In genomic region chr15:92882697-92883642, GRCh38 we compare ENCODE assay signal across 1 cellular context.
TF ChIP-seq lines count a peak whose summit lies in the region.

No MANE protein-coding gene starts in this region.

TF ChIP-seq in HepG2, 621 proteins besides CTCF, POLR2A, EP300 and RAD21 (continued from another document and continues in another):
- TF ChIP-seq ZSCAN5A (CRISPR knock-in tag; IDR thresholded peaks at IDR 0.05; ENCODE audit: borderline replicate concordance), result no peak
- TF ChIP-seq ZNF562 (CRISPR knock-in tag; IDR thresholded peaks at IDR 0.05; ENCODE audit: borderline replicate concordance), result no peak
- TF ChIP-seq NFE2 (CRISPR knock-in tag; IDR thresholded peaks at IDR 0.05), result no peak
- TF ChIP-seq ZNF737 (CRISPR knock-in tag; IDR thresholded peaks at IDR 0.05; ENCODE audit: borderline replicate concordance), result no peak
- TF ChIP-seq ATM (IDR thresholded peaks at IDR 0.05; ENCODE audit: borderline replicate concordance), result no peak
- TF ChIP-seq ZNF510 (CRISPR knock-in tag; IDR thresholded peaks at IDR 0.05; ENCODE audit: low read depth), result no peak
- TF ChIP-seq ZNF550 (CRISPR knock-in tag; IDR thresholded peaks at IDR 0.05; ENCODE audit: borderline replicate concordance), result no peak
- TF ChIP-seq, protein P1, sequence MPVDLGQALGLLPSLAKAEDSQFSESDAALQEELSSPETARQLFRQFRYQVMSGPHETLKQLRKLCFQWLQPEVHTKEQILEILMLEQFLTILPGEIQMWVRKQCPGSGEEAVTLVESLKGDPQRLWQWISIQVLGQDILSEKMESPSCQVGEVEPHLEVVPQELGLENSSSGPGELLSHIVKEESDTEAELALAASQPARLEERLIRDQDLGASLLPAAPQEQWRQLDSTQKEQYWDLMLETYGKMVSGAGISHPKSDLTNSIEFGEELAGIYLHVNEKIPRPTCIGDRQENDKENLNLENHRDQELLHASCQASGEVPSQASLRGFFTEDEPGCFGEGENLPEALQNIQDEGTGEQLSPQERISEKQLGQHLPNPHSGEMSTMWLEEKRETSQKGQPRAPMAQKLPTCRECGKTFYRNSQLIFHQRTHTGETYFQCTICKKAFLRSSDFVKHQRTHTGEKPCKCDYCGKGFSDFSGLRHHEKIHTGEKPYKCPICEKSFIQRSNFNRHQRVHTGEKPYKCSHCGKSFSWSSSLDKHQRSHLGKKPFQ (CRISPR knock-in tag; IDR thresholded peaks at IDR 0.05; ENCODE audit: insufficient replicate concordance), result no peak
- TF ChIP-seq TBX2 (CRISPR knock-in tag; IDR thresholded peaks at IDR 0.05; ENCODE audit: borderline replicate concordance), result no peak
- 0 out of 2 replicates have a peak, but pooled peaks have one; percentile 43 for TF ChIP-seq CENPT (CRISPR knock-in tag; IDR thresholded peaks at IDR 0.05; ENCODE audit: low read depth)
- no peak for TF ChIP-seq ZNF24 (IDR thresholded peaks at IDR 0.05)
- TF ChIP-seq HOXA3 (CRISPR knock-in tag; IDR thresholded peaks at IDR 0.05), result peak; percentile 85
- TF ChIP-seq ZNF354B (CRISPR knock-in tag; IDR thresholded peaks at IDR 0.05), result no peak
- TF ChIP-seq, protein P2, sequence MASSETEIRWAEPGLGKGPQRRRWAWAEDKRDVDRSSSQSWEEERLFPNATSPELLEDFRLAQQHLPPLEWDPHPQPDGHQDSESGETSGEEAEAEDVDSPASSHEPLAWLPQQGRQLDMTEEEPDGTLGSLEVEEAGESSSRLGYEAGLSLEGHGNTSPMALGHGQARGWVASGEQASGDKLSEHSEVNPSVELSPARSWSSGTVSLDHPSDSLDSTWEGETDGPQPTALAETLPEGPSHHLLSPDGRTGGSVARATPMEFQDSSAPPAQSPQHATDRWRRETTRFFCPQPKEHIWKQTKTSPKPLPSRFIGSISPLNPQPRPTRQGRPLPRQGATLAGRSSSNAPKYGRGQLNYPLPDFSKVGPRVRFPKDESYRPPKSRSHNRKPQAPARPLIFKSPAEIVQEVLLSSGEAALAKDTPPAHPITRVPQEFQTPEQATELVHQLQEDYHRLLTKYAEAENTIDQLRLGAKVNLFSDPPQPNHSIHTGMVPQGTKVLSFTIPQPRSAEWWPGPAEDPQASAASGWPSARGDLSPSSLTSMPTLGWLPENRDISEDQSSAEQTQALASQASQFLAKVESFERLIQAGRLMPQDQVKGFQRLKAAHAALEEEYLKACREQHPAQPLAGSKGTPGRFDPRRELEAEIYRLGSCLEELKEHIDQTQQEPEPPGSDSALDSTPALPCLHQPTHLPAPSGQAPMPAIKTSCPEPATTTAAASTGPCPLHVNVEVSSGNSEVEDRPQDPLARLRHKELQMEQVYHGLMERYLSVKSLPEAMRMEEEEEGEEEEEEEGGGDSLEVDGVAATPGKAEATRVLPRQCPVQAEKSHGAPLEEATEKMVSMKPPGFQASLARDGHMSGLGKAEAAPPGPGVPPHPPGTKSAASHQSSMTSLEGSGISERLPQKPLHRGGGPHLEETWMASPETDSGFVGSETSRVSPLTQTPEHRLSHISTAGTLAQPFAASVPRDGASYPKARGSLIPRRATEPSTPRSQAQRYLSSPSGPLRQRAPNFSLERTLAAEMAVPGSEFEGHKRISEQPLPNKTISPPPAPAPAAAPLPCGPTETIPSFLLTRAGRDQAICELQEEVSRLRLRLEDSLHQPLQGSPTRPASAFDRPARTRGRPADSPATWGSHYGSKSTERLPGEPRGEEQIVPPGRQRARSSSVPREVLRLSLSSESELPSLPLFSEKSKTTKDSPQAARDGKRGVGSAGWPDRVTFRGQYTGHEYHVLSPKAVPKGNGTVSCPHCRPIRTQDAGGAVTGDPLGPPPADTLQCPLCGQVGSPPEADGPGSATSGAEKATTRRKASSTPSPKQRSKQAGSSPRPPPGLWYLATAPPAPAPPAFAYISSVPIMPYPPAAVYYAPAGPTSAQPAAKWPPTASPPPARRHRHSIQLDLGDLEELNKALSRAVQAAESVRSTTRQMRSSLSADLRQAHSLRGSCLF (CRISPR knock-in tag; IDR thresholded peaks at IDR 0.05; ENCODE audit: borderline replicate concordance), result 0 out of 2 replicates have a peak, but pooled peaks have one; percentile 40
- TF ChIP-seq ZNF607 (CRISPR knock-in tag; IDR thresholded peaks at IDR 0.05; ENCODE audit: borderline replicate concordance), result no peak
- no peak for TF ChIP-seq EED (CRISPR knock-in tag; IDR thresholded peaks at IDR 0.05)
- TF ChIP-seq TCF12 (IDR thresholded peaks at IDR 0.05), result no peak
- TF ChIP-seq TCF12 (CRISPR knock-in tag; IDR thresholded peaks at IDR 0.05), result no peak
- no peak for TF ChIP-seq NFIC (IDR thresholded peaks at IDR 0.05; ENCODE audit: low read length)
- TF ChIP-seq GATA4 (IDR thresholded peaks at IDR 0.05; ENCODE audit: borderline replicate concordance, low read depth), result no peak
- TF ChIP-seq HES4 (CRISPR knock-in tag; IDR thresholded peaks at IDR 0.05; ENCODE audit: borderline replicate concordance), result peak; percentile 70; the same call in 1 of the 2 replicates
- no peak for TF ChIP-seq FOXP1 (IDR thresholded peaks at IDR 0.05)
- TF ChIP-seq FOXP1 (CRISPR knock-in tag; IDR thresholded peaks at IDR 0.05), result no peak
- TF ChIP-seq ZNF619 (CRISPR knock-in tag; IDR thresholded peaks at IDR 0.05), result no peak
- TF ChIP-seq ZNF598 (CRISPR knock-in tag; IDR thresholded peaks at IDR 0.05; ENCODE audit: borderline replicate concordance), result no peak
- TF ChIP-seq, protein P3, sequence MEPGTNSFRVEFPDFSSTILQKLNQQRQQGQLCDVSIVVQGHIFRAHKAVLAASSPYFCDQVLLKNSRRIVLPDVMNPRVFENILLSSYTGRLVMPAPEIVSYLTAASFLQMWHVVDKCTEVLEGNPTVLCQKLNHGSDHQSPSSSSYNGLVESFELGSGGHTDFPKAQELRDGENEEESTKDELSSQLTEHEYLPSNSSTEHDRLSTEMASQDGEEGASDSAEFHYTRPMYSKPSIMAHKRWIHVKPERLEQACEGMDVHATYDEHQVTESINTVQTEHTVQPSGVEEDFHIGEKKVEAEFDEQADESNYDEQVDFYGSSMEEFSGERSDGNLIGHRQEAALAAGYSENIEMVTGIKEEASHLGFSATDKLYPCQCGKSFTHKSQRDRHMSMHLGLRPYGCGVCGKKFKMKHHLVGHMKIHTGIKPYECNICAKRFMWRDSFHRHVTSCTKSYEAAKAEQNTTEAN (CRISPR knock-in tag; conservative IDR thresholded peaks at IDR 0.05), result no peak
- TF ChIP-seq NBN (conservative IDR thresholded peaks at IDR 0.05), result no peak
- no peak for TF ChIP-seq SP1 (IDR thresholded peaks at IDR 0.05)
- no peak for TF ChIP-seq SP1 (CRISPR knock-in tag; IDR thresholded peaks at IDR 0.05)
- 0 out of 2 replicates have a peak, but pooled peaks have one; percentile 26 for TF ChIP-seq MAF1 (CRISPR knock-in tag; IDR thresholded peaks at IDR 0.05; ENCODE audit: borderline replicate concordance)
- no peak for TF ChIP-seq TIGD3 (CRISPR knock-in tag; IDR thresholded peaks at IDR 0.05; ENCODE audit: borderline replicate concordance)
- no peak for TF ChIP-seq ARID2 (CRISPR knock-in tag; IDR thresholded peaks at IDR 0.05; ENCODE audit: borderline replicate concordance)
- TF ChIP-seq RCOR2 (CRISPR knock-in tag; IDR thresholded peaks at IDR 0.05), result no peak
- TF ChIP-seq GABPB1 (CRISPR knock-in tag; IDR thresholded peaks at IDR 0.05), result peak; percentile 44; the same call in 1 of the 2 replicates
- no peak for TF ChIP-seq CSRNP2 (CRISPR knock-in tag; conservative IDR thresholded peaks at IDR 0.05; ENCODE audit: low read depth)
- TF ChIP-seq BORCS8-MEF2B (CRISPR knock-in tag; IDR thresholded peaks at IDR 0.05), result no peak
- peak; percentile 32 for TF ChIP-seq TBL1XR1 (IDR thresholded peaks at IDR 0.05; ENCODE audit: borderline replicate concordance, low read length, partially characterized antibody)
- TF ChIP-seq, protein P4, sequence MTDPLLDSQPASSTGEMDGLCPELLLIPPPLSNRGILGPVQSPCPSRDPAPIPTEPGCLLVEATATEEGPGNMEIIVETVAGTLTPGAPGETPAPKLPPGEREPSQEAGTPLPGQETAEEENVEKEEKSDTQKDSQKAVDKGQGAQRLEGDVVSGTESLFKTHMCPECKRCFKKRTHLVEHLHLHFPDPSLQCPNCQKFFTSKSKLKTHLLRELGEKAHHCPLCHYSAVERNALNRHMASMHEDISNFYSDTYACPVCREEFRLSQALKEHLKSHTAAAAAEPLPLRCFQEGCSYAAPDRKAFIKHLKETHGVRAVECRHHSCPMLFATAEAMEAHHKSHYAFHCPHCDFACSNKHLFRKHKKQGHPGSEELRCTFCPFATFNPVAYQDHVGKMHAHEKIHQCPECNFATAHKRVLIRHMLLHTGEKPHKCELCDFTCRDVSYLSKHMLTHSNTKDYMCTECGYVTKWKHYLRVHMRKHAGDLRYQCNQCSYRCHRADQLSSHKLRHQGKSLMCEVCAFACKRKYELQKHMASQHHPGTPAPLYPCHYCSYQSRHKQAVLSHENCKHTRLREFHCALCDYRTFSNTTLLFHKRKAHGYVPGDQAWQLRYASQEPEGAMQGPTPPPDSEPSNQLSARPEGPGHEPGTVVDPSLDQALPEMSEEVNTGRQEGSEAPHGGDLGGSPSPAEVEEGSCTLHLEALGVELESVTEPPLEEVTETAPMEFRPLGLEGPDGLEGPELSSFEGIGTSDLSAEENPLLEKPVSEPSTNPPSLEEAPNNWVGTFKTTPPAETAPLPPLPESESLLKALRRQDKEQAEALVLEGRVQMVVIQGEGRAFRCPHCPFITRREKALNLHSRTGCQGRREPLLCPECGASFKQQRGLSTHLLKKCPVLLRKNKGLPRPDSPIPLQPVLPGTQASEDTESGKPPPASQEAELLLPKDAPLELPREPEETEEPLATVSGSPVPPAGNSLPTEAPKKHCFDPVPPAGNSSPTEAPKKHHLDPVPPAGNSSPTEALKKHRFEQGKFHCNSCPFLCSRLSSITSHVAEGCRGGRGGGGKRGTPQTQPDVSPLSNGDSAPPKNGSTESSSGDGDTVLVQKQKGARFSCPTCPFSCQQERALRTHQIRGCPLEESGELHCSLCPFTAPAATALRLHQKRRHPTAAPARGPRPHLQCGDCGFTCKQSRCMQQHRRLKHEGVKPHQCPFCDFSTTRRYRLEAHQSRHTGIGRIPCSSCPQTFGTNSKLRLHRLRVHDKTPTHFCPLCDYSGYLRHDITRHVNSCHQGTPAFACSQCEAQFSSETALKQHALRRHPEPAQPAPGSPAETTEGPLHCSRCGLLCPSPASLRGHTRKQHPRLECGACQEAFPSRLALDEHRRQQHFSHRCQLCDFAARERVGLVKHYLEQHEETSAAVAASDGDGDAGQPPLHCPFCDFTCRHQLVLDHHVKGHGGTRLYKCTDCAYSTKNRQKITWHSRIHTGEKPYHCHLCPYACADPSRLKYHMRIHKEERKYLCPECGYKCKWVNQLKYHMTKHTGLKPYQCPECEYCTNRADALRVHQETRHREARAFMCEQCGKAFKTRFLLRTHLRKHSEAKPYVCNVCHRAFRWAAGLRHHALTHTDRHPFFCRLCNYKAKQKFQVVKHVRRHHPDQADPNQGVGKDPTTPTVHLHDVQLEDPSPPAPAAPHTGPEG (CRISPR knock-in tag; IDR thresholded peaks at IDR 0.05), result 0 out of 2 replicates have a peak, but pooled peaks have one; percentile 18
- no peak for TF ChIP-seq XBP1 (CRISPR knock-in tag; IDR thresholded peaks at IDR 0.05)
- 0 out of 2 replicates have a peak, but pooled peaks have one; percentile 8 for TF ChIP-seq MEF2D (CRISPR knock-in tag; IDR thresholded peaks at IDR 0.05)
- TF ChIP-seq SMARCE1 (IDR thresholded peaks at IDR 0.05; ENCODE audit: borderline replicate concordance), result no peak
- TF ChIP-seq ZZZ3 (CRISPR knock-in tag; IDR thresholded peaks at IDR 0.05; ENCODE audit: borderline replicate concordance), result no peak
- no peak for TF ChIP-seq ZNF564 (CRISPR knock-in tag; IDR thresholded peaks at IDR 0.05)
- TF ChIP-seq, protein P5, sequence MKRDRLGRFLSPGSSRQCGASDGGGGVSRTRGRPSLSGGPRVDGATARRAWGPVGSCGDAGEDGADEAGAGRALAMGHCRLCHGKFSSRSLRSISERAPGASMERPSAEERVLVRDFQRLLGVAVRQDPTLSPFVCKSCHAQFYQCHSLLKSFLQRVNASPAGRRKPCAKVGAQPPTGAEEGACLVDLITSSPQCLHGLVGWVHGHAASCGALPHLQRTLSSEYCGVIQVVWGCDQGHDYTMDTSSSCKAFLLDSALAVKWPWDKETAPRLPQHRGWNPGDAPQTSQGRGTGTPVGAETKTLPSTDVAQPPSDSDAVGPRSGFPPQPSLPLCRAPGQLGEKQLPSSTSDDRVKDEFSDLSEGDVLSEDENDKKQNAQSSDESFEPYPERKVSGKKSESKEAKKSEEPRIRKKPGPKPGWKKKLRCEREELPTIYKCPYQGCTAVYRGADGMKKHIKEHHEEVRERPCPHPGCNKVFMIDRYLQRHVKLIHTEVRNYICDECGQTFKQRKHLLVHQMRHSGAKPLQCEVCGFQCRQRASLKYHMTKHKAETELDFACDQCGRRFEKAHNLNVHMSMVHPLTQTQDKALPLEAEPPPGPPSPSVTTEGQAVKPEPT (CRISPR knock-in tag; IDR thresholded peaks at IDR 0.05; ENCODE audit: low read depth), result no peak
- TF ChIP-seq ZNF124 (CRISPR knock-in tag; IDR thresholded peaks at IDR 0.05), result no peak
- TF ChIP-seq HNRNPK (IDR thresholded peaks at IDR 0.05; ENCODE audit: low read depth, low read length, poor library complexity, severe bottlenecking), result peak; percentile 34
